In genomic region chr3:192487032-192487431, GRCh38 we compare ENCODE assay signal across 19 cellular contexts.
"Had no signal": no experiment of that assay in that cellular context is flagged by ENCODE, and none has a peak within 500 bp of the region (broad histone marks: within the 10 kb centered on the region; RNA-seq: fewer than 3 reads in every experiment).

No MANE protein-coding gene starts in this region.

- ATAC-seq: effector memory CD8-positive, alpha-beta T cell; gastrocnemius medialis; left cardiac atrium; psoas muscle had no signal

- FAIRE-seq: colon, keratinocyte, urothelium cell line had no signal

- H3K4me1 ChIP-seq: esophagus muscularis mucosa, gastrocnemius medialis, psoas muscle, stomach had no signal

- DNase-seq: effector memory CD8-positive, alpha-beta T cell; gastrocnemius medialis; heart right ventricle; left cardiac atrium; mesendoderm; naive B cell; psoas muscle; sigmoid colon; stimulated activated naive CD4-positive, alpha-beta T cell; stomach; substantia nigra; transverse colon had no signal

- H3K9me3 ChIP-seq: esophagus muscularis mucosa, gastrocnemius medialis, heart right ventricle, psoas muscle, sigmoid colon, stomach, thoracic aorta, transverse colon had no signal

- H3K27me3 ChIP-seq: esophagus muscularis mucosa, gastrocnemius medialis, heart right ventricle, sigmoid colon, stomach, transverse colon had no signal

- H3K27ac ChIP-seq: epithelial cell of prostate, esophagus muscularis mucosa, gastrocnemius medialis, psoas muscle, sigmoid colon, skin epidermis, stomach, thoracic aorta, transverse colon had no signal

- H3K36me3 ChIP-seq: esophagus muscularis mucosa, gastrocnemius medialis, heart right ventricle, sigmoid colon, stomach, thoracic aorta, transverse colon had no signal

- H3K4me3 ChIP-seq: esophagus muscularis mucosa, gastrocnemius medialis, heart right ventricle, psoas muscle, sigmoid colon, skin epidermis, stomach, thoracic aorta, transverse colon had no signal
